In genomic region chr3:70992557-70992956, GRCh38 we compare ENCODE assay signal across 21 cellular contexts.
DNase-seq lines count a peak whose midpoint lies in the region; ATAC-seq and TF ChIP-seq lines count a peak whose summit lies in the region.
"Had no signal": no experiment of that assay in that cellular context is flagged by ENCODE, and none has a peak within 500 bp of the region (broad histone marks: within the 10 kb centered on the region; RNA-seq: fewer than 3 reads in every experiment).

No MANE protein-coding gene starts in this region.

- WGBS in GM23248 (ENCODE audit: low coverage in 1 of 2, low lambda C conversion rate in 2 of 2, missing lambda C conversion rate in 2 of 2), 2 experiments: 67 to 73% methylated on average over 8 of the region's 8 CpGs

- H3F3A ChIP-seq in GM23248 (ENCODE audit: insufficient read depth): peaks cover 52% of the 10 kb centered on the region

- no peak overlapping the region for H3K4me3 ChIP-seq in AG04450 (ENCODE audit: low read depth, low read length)
- H3K4me3 ChIP-seq in GM23248: no peak overlapping the region
- H3K4me3 ChIP-seq in brain microvascular endothelial cell (ENCODE audit: low read depth, low read length): no peak overlapping the region
- H3K4me3 ChIP-seq in osteoblast (ENCODE audit: insufficient read depth, low read length): no peak overlapping the region
- H3K4me3 ChIP-seq in Karpas-422 (ENCODE audit: low read length): no peak overlapping the region
- H3K4me3 ChIP-seq: coronary artery, heart right ventricle, skin epidermis had no signal

- H3K9me2 ChIP-seq in GM23248 (ENCODE audit: insufficient read depth) (no peaks in the 10 kb centered on the region), Karpas-422 (replicated peaks; ENCODE audit: insufficient read depth, low read length) (no peaks in the 10 kb centered on the region)

- peaks cover 48% of the 10 kb centered on the region for H3K4me1 ChIP-seq in GM23248 (ENCODE audit: insufficient read depth)
- peaks cover 56% of the 10 kb centered on the region for H3K4me1 ChIP-seq in osteoblast (ENCODE audit: insufficient read depth, low read length)
- no peaks in the 10 kb centered on the region for H3K4me1 ChIP-seq in Karpas-422 (ENCODE audit: low read length)

- H4K20me1 ChIP-seq in GM23248 (ENCODE audit: insufficient read depth): no peaks in the 10 kb centered on the region
- no peaks in the 10 kb centered on the region for H4K20me1 ChIP-seq in osteoblast (ENCODE audit: insufficient read depth, low read length)
- H4K20me1 ChIP-seq in Karpas-422 (ENCODE audit: insufficient read depth, low read depth, low read length): 0 out of 2 replicates have a peak, but pooled peaks cover 5% of the 10 kb centered on the region

- H3K4me2 ChIP-seq in GM23248 (ENCODE audit: unreplicated experiment): no peak overlapping the region
- H3K4me2 ChIP-seq in osteoblast (ENCODE audit: insufficient read depth, low read length): peak overlapping the region; percentile 5
- no peak overlapping the region for H3K4me2 ChIP-seq in Karpas-422 (ENCODE audit: low read depth, low read length, poor library complexity, severe bottlenecking)

- POLR2A ChIA-PET in AG04450 (lab: Yijun Ruan, JAX): no interaction called here

- DNase-seq in AG04450 (ENCODE audit: low read depth, low spot score) (no peak), GM23248 (peak; percentile 50), brain microvascular endothelial cell (no peak), osteoblast (ENCODE audit: insufficient read length, low spot score, missing footprints) (no peak), midbrain (lab: John Stamatoyannopoulos, UW) (no peak), Karpas-422 (no peak)
- DNase-seq in stimulated activated CD4-positive, alpha-beta T cell treated with anti-CD3 and anti-CD28 coated beads, Interleukin-2, amount 100 ng/mL, for 48 hours: no peak
- DNase-seq: ACHN; activated CD4-positive, alpha-beta T cell treated with anti-CD3 and anti-CD28 coated beads, Interleukin-2, amount 50 U/mL, for 1 hour; activated naive CD4-positive, alpha-beta T cell treated with anti-CD3 and anti-CD28 coated beads for 36 hours; CD8-positive, alpha-beta memory T cell; DMS79; heart right ventricle; immature natural killer cell; NCI-H1105 treated with DMSO at 0.1 percent for 48 hours; NCI-H526 treated with DMSO at 0.1 percent for 48 hours; stimulated activated CD4-positive, alpha-beta T cell treated with anti-CD3 and anti-CD28 coated beads, Interleukin-4, amount 100 ng/mL, for 1 hour; SW 1271 had no signal

- CTCF ChIA-PET in AG04450 (lab: Charles Lee): no interaction called here

- TF ChIP-seq CTCF in AG04450 (IDR thresholded peaks at IDR 0.05; ENCODE audit: low read depth, low read length) (no peak), brain microvascular endothelial cell (IDR thresholded peaks at IDR 0.05; ENCODE audit: low read depth, low read length, missing control alignments) (no peak), osteoblast (IDR thresholded peaks at IDR 0.05; ENCODE audit: extremely low read depth, low read depth, low read length) (no peak)

- H3K36me3 ChIP-seq in GM23248 (ENCODE audit: low read depth) (peaks cover 11% of the 10 kb centered on the region), brain microvascular endothelial cell (replicated peaks) (peaks cover 29% of the 10 kb centered on the region), osteoblast (ENCODE audit: insufficient read depth, low read length) (peaks cover 41% of the 10 kb centered on the region), Karpas-422 (ENCODE audit: insufficient read depth, low read length) (peaks cover 32% of the 10 kb centered on the region)

- H3K79me2 ChIP-seq in GM23248 (ENCODE audit: insufficient read depth) (peaks cover 63% of the 10 kb centered on the region), osteoblast (ENCODE audit: insufficient read depth, low read length) (peaks cover 90% of the 10 kb centered on the region), Karpas-422 (ENCODE audit: low read length) (peaks cover 55% of the 10 kb centered on the region)

- no peaks in the 10 kb centered on the region for H3K27me3 ChIP-seq in AG04450 (ENCODE audit: control insufficient read depth, insufficient read depth, low read length)
- H3K27me3 ChIP-seq in GM23248 (replicated peaks; ENCODE audit: insufficient read depth): no peaks in the 10 kb centered on the region
- H3K27me3 ChIP-seq in brain microvascular endothelial cell (replicated peaks): no peaks in the 10 kb centered on the region
- H3K27me3 ChIP-seq in osteoblast (ENCODE audit: insufficient read depth, low read length): no peaks in the 10 kb centered on the region
- no peaks in the 10 kb centered on the region for H3K27me3 ChIP-seq in Karpas-422 (ENCODE audit: low read length)
- H3K27me3 ChIP-seq: heart right ventricle had no signal

- no peak for ATAC-seq in GM21576 (IDR thresholded peaks at IDR 0.05; ENCODE audit: unreplicated experiment)
- ATAC-seq: heart right ventricle had no signal

- H3K9me3 ChIP-seq in AG04450 (ENCODE audit: control insufficient read depth, insufficient read depth, low read length): no peaks in the 10 kb centered on the region
- H3K9me3 ChIP-seq in GM23248 (ENCODE audit: low read depth): no peaks in the 10 kb centered on the region
- H3K9me3 ChIP-seq in osteoblast (ENCODE audit: low read depth, low read length): no peaks in the 10 kb centered on the region
- no peaks in the 10 kb centered on the region for H3K9me3 ChIP-seq in Karpas-422 (ENCODE audit: low read length)
- H3K9me3 ChIP-seq: heart right ventricle had no signal

- H3K27ac ChIP-seq in AG04450 (ENCODE audit: low read depth, low read length): peak overlapping the region; percentile 65
- peak overlapping the region; percentile 69 for H3K27ac ChIP-seq in GM23248
- H3K27ac ChIP-seq in brain microvascular endothelial cell: peak overlapping the region; percentile 67
- H3K27ac ChIP-seq in osteoblast (ENCODE audit: low read depth, low read length): peak overlapping the region; percentile 77
- no peak overlapping the region for H3K27ac ChIP-seq in Karpas-422 (ENCODE audit: low read length)
- H3K27ac ChIP-seq: heart right ventricle had no signal

- in situ Hi-C loops in GM23248 (cut with MboI) (no loop called here), brain microvascular endothelial cell (cut with HindIII; ENCODE audit: low pct_ligation_motif_present, low sequenced_read_pairs) (no loop called here)

- H3K9ac ChIP-seq in GM23248 (no peak overlapping the region), Karpas-422 (ENCODE audit: low read length) (no peak overlapping the region)

- H2AFZ ChIP-seq in GM23248: no peak overlapping the region
- H2AFZ ChIP-seq in osteoblast (ENCODE audit: low read length): no peak overlapping the region
- H2AFZ ChIP-seq in Karpas-422 (ENCODE audit: low read length): no peak overlapping the region
